ENCODE assay signal across 8 cellular contexts in genomic region chr16:66662445-66663194, GRCh38. TPM values are rescaled to one million over a fixed set of nuclear protein-coding genes. Genes with fewer than 3 reads are reported as not detected.
DNase-seq lines count a peak whose midpoint lies in the region; TF ChIP-seq lines count a peak whose summit lies in the region.

No MANE protein-coding gene starts in this region.

- no peaks in the 10 kb centered on the region for H3K27me3 ChIP-seq in Loucy (ENCODE audit: insufficient read depth, low read length, poor library complexity, severe bottlenecking)

- peak; percentile 70 for TF ChIP-seq CTCF in Loucy (conservative IDR thresholded peaks at IDR 0.05; ENCODE audit: low read length)

- no peaks in the 10 kb centered on the region for H3K36me3 ChIP-seq in Loucy (ENCODE audit: insufficient read depth, low read length)

- H3K4me2 ChIP-seq in Loucy (ENCODE audit: low read depth, low read length, poor library complexity, severe bottlenecking): no peak overlapping the region

- H2AFZ ChIP-seq in Loucy (ENCODE audit: low read length): 0 out of 2 replicates have a peak overlapping the region, but pooled peaks have one; percentile 53

- no peaks in the 10 kb centered on the region for H3F3A ChIP-seq in Loucy (ENCODE audit: low read depth)

- DNase-seq in COLO829 (ENCODE audit: low spot score) (peak; percentile 14), caudate nucleus (lab: John Stamatoyannopoulos, UW) (peak in 14 of 61 donors; percentile 2 to 53 (median 22)), lung microvascular endothelial cell (ENCODE audit: low read depth in 2 of 2) (peak; percentile 56 to 66), NCI-H2081 treated with DMSO at 0.1 percent for 48 hours (lab: John Stamatoyannopoulos, UW) (no peak), kidney glomerular epithelial cell (lab: John Stamatoyannopoulos, UW) (no peak)
- no peak for DNase-seq in activated CD4-positive, alpha-beta T cell treated with anti-CD3 and anti-CD28 coated beads for 1 hour
- DNase-seq in activated CD4-positive, alpha-beta T cell treated with anti-CD3 and anti-CD28 coated beads, Interleukin-2, amount 50 U/mL, for 1 hour: no peak

- H3K4me3 ChIP-seq in Loucy (ENCODE audit: low read length, poor library complexity, severe bottlenecking): no peak overlapping the region

- H3K4me1 ChIP-seq in Loucy (ENCODE audit: insufficient read depth, low read length, poor library complexity, severe bottlenecking): peaks cover 6% of the 10 kb centered on the region

- H4K20me1 ChIP-seq in Loucy (ENCODE audit: insufficient read depth, low read length, poor library complexity, severe bottlenecking): no peaks in the 10 kb centered on the region

- no peaks in the 10 kb centered on the region for H3K79me2 ChIP-seq in Loucy (ENCODE audit: insufficient read depth, low read length)

- H3K9me3 ChIP-seq in Loucy (ENCODE audit: insufficient read depth, low read depth, low read length): no peaks in the 10 kb centered on the region

- H3K9me2 ChIP-seq in Loucy (replicated peaks; ENCODE audit: low read depth, low read length): no peaks in the 10 kb centered on the region

- peak overlapping the region; percentile 77 for H3K27ac ChIP-seq in caudate nucleus (ENCODE audit: low read depth, low read length)

- no peak overlapping the region for H3K9ac ChIP-seq in Loucy (ENCODE audit: low read depth, low read length, poor library complexity, severe bottlenecking)

RNA-seq across cellular contexts. Expression of gene CMTM4, which starts 33.9 kb away (rescaled TPM):
- 5.4 and 7.6 TPM in 2 replicates for total RNA-seq in lung microvascular endothelial cell

RNA-seq across cellular contexts. Expression of gene CMTM3, which starts 58.1 kb away (rescaled TPM):
- 23.1 and 28.0 TPM in 2 replicates for total RNA-seq in lung microvascular endothelial cell

Comparison
In these comparisons a context has a peak if more than half of its experiments do, and no peak if none do; other contexts are left out.
1. DNase-seq: peak in COLO829 (single experiment) and lung microvascular endothelial cell (2 of 2); none in activated CD4-positive, alpha-beta T cell treated with anti-CD3 and anti-CD28 coated beads for 1 hour (single experiment), activated CD4-positive, alpha-beta T cell treated with anti-CD3 and anti-CD28 coated beads, Interleukin-2, amount 50 U/mL, for 1 hour (single experiment), NCI-H2081 treated with DMSO at 0.1 percent for 48 hours (single experiment) and kidney glomerular epithelial cell (single experiment).